In the genomic region with DNA sequence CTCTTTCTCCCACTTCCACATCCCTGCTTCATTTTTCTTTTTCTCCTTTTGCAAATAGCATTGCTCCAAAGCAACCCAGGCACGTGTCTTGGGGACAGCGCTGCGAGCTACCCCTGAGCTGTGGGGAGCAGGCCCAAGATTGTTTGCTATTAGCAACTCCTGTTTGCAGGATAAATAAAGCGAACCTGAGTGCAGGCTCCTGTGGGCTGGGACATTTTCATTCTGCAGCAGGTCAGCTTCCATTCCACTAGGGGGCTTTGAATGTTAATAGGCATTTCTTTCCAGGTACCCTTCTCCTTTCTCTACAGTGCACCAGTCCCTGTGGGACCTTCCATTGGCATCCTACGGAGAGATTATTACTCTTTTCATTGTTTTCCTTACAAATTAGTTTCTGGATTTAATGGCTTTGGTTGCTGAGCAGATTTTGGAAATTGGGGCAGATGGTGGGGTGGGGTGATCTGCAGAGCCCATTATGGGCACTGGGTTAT, we compare ENCODE assay signal across 8 cellular contexts. TPM values are rescaled to one million over a fixed set of nuclear protein-coding genes. Genes with fewer than 3 reads are reported as not detected.
A peak's percentile ranks its signal among the peaks of the same experiment; 100 is the strongest.
DNase-seq lines count a peak whose midpoint lies in the region; ATAC-seq, FAIRE-seq and TF ChIP-seq lines count a peak whose summit lies in the region.

No MANE protein-coding gene starts in this region.

- no peak overlapping the region for H3K4me3 Mint-ChIP-seq in stimulated activated effector memory CD8-positive, alpha-beta T cell treated with anti-CD3 and anti-CD28 coated beads, Interleukin-12 subunit alpha, Interleukin-12 subunit beta, amount 100 ng/mL, for 72 hours

- H3K9me3 Mint-ChIP-seq in stimulated activated effector memory CD8-positive, alpha-beta T cell treated with anti-CD3 and anti-CD28 coated beads, Interleukin-12 subunit alpha, Interleukin-12 subunit beta, amount 100 ng/mL, for 72 hours = no peaks in the 10 kb centered on the region

- no peaks in the 10 kb centered on the region for H3K4me1 Mint-ChIP-seq in stimulated activated effector memory CD8-positive, alpha-beta T cell treated with anti-CD3 and anti-CD28 coated beads, Interleukin-12 subunit alpha, Interleukin-12 subunit beta, amount 100 ng/mL, for 72 hours

- no peak for FAIRE-seq in GM12891 (lab: Jason Lieb, UNC)

- DNase-seq in SHP77 (lab: John Stamatoyannopoulos, UW) (peak; percentile 15 to 23), SHP77 treated with DMSO at 0.1 percent for 48 hours (lab: John Stamatoyannopoulos, UW) (no peak), NCI-H2171 treated with DMSO at 0.1 percent for 48 hours (lab: John Stamatoyannopoulos, UW) (peak; percentile 67), epithelial cell of prostate (ENCODE audit: low read depth, low spot score) (no peak), NCI-H1417 treated with DMSO at 0.1 percent for 48 hours (lab: John Stamatoyannopoulos, UW) (no peak), GM12891 (ENCODE audit: insufficient read length, low spot score) (no peak)
- no peak for DNase-seq in stimulated activated effector memory CD8-positive, alpha-beta T cell treated with anti-CD3 and anti-CD28 coated beads, Interleukin-12 subunit alpha, Interleukin-12 subunit beta, amount 100 ng/mL, for 72 hours (ENCODE audit: low spot score in 2 of 2)

- H3K36me3 Mint-ChIP-seq in stimulated activated effector memory CD8-positive, alpha-beta T cell treated with anti-CD3 and anti-CD28 coated beads, Interleukin-12 subunit alpha, Interleukin-12 subunit beta, amount 100 ng/mL, for 72 hours = no peaks in the 10 kb centered on the region

- H3K27ac Mint-ChIP-seq in stimulated activated effector memory CD8-positive, alpha-beta T cell treated with anti-CD3 and anti-CD28 coated beads, Interleukin-12 subunit alpha, Interleukin-12 subunit beta, amount 100 ng/mL, for 72 hours = no peak overlapping the region

- peak overlapping the region; percentile 3 for H3K27ac ChIP-seq in epithelial cell of prostate

- no peak for TF ChIP-seq POLR2A in GM12891 (IDR thresholded peaks at IDR 0.05; ENCODE audit: low read depth, low read length)

- peak; percentile 31 for ATAC-seq in stimulated activated effector memory CD8-positive, alpha-beta T cell treated with anti-CD3 and anti-CD28 coated beads, Interleukin-12 subunit alpha, Interleukin-12 subunit beta, amount 100 ng/mL, for 72 hours
- no peak for ATAC-seq in HG03354 (IDR thresholded peaks at IDR 0.05; ENCODE audit: poor library complexity, severe bottlenecking, unreplicated experiment)

TF ChIP-seq in GM12891, 5 proteins besides CTCF, POLR2A, EP300 and RAD21:
- no peak for TF ChIP-seq PAX5 (IDR thresholded peaks at IDR 0.05; ENCODE audit: insufficient read depth, low read length, severe bottlenecking)
- no peak for TF ChIP-seq SPI1 (IDR thresholded peaks at IDR 0.05; ENCODE audit: low read depth, low read length)
- TF ChIP-seq POLR2AphosphoS5 (IDR thresholded peaks at IDR 0.05; ENCODE audit: low read depth, low read length) = no peak
- TF ChIP-seq POU2F2 (IDR thresholded peaks at IDR 0.05; ENCODE audit: low read depth, low read length) = no peak
- TF ChIP-seq TAF1 (IDR thresholded peaks at IDR 0.05; ENCODE audit: low read depth, low read length) = no peak
TF ChIP-seq in GM12891: peak in this region for 0.

RNA-seq across cellular contexts. Expression of gene OLFML3, which starts 54.0 kb away (rescaled TPM):
- not detected for polyA plus RNA-seq in GM12891 (2012; ENCODE audit: low read depth, missing spikeins)

Comparison
In these comparisons a context has a peak if more than half of its experiments do, and no peak if none do; other contexts are left out.
1. DNase-seq: peak in SHP77 (2 of 2) and NCI-H2171 treated with DMSO at 0.1 percent for 48 hours (single experiment); none in SHP77 treated with DMSO at 0.1 percent for 48 hours (single experiment), epithelial cell of prostate (single experiment), stimulated activated effector memory CD8-positive, alpha-beta T cell treated with anti-CD3 and anti-CD28 coated beads, Interleukin-12 subunit alpha, Interleukin-12 subunit beta, amount 100 ng/mL, for 72 hours (0 of 2), NCI-H1417 treated with DMSO at 0.1 percent for 48 hours (single experiment) and GM12891 (single experiment).